16 cellular contexts compared by ENCODE assay signal in the genomic region with DNA sequence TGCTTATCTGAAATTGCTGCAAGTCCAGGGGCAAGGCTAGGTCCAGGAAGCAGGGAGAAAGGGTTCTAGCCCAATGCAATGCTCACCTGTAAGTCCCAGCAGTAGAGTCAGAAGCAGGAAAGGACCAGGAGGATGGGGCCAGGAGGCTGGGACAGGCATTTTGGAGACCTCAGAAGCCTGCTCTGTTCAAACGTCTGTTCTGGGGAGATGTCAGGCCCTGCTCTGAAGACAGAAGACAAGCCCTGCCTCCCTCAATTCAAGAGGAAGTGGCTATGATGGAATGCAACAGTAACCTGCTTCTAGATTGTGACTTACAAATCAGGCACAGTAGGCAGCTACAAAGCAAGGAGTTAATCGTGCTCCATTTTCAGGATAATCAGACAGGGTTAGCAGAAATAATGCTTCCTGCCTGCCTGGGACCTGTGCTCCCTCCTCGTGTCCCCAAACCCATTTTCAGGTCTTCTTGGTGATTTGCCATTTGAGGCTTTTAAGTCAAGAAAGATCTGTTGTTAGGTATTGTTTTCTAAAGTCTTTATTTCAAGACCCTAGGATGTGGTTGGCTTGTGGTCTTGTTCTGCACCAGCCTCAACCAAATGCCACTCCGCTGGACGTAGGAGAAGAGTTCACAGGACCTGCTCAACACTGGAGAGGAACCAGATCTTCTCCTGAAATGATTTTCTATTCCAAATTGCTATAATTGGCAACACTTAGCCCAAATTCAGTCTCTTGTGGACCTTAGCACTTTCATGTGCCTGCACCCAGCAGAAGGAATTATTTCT. TPM values are rescaled to one million over a fixed set of nuclear protein-coding genes. Genes with fewer than 3 reads are reported as not detected.
DNase-seq lines count a peak whose midpoint lies in the region; ATAC-seq lines count a peak whose summit lies in the region.
"Had no signal": no experiment of that assay in that cellular context is flagged by ENCODE, and none has a peak within 500 bp of the region (broad histone marks: within the 10 kb centered on the region; RNA-seq: fewer than 3 reads in every experiment).

Gene SIRPG (minus strand): TSS at position 224 of the 779 bp plus-strand sequence. CDS start 65 bp downstream, at position 159.

- H3K36me3 Mint-ChIP-seq in T-helper 17 cell (ENCODE audit: low read depth), result peaks cover 2% of the 10 kb centered on the region

- ATAC-seq in T-helper 17 cell (peak; percentile 45), esophagus mucosa (peak; percentile 11), GM21423 (IDR thresholded peaks at IDR 0.05; ENCODE audit: unreplicated experiment) (no peak), GM19324 (IDR thresholded peaks at IDR 0.05; ENCODE audit: low FRiP score, unreplicated experiment) (no peak), GM19351 (IDR thresholded peaks at IDR 0.05; ENCODE audit: unreplicated experiment) (no peak)
- ATAC-seq: GM23338 had no signal

- peaks cover 71% of the 10 kb centered on the region for H3K4me1 Mint-ChIP-seq in T-helper 17 cell
- H3K4me1 Mint-ChIP-seq: GM23338 had no signal

- H3K27me3 Mint-ChIP-seq in T-helper 17 cell, result no peaks in the 10 kb centered on the region

- H3K4me3 Mint-ChIP-seq in T-helper 17 cell, result peak within 1 kb of the TSS; percentile 96
- H3K4me3 Mint-ChIP-seq: GM23338 had no signal

- H3K27ac Mint-ChIP-seq in T-helper 17 cell, result peak within 1 kb of the TSS; percentile 95
- H3K27ac Mint-ChIP-seq: GM23338 had no signal

- H3K9me3 ChIP-seq in T-helper 17 cell (ENCODE audit: control insufficient read depth, low read length, poor library complexity, severe bottlenecking), result no peaks in the 10 kb centered on the region
- H3K9me3 ChIP-seq: prostate gland had no signal

- DNase-seq in stimulated activated CD4-positive, alpha-beta T cell treated with anti-CD3 and anti-CD28 coated beads, Interleukin-15, amount 100 ng/mL, for 24 hours, result peak; percentile 38
- no peak for DNase-seq in stimulated activated CD4-positive, alpha-beta T cell treated with anti-CD3 and anti-CD28 coated beads, Interleukin-12 subunit alpha, Interleukin-12 subunit beta, amount 100 ng/mL, for 4 hours
- no peak for DNase-seq in T-helper 17 cell
- no peak for DNase-seq in dermis blood vessel endothelial cell
- DNase-seq: effector CD8-positive, alpha-beta T cell; EL; PC-9; stimulated activated CD4-positive, alpha-beta T cell treated with anti-CD3 and anti-CD28 coated beads, Interleukin-2, amount 100 ng/mL, for 48 hours; stimulated activated naive CD4-positive, alpha-beta T cell treated with Interleukin-2 at 50 U/mL for 16 hours had no signal

RNA-seq across cellular contexts. Expression of gene SIRPG, which starts in this region (rescaled TPM):
- total RNA-seq in T-helper 17 cell, result 10 to 100 TPM; 45.3 to 47.5 TPM
- total RNA-seq in esophagus mucosa, result 0.60 TPM
- total RNA-seq in dermis blood vessel endothelial cell, result not detected in 2 replicates
- total RNA-seq: frontal cortex, GM23338 had no signal

Comparison
In these comparisons a context has a peak if more than half of its experiments do, and no peak if none do; other contexts are left out.
1. RNA of gene SIRPG (total RNA-seq): 45.3 to 47.5 TPM in T-helper 17 cell; 0.60 TPM in esophagus mucosa (single experiment) and not detected in dermis blood vessel endothelial cell; every median in the first group is over 10 times any median in the second.
2. Peak in ATAC-seq in esophagus mucosa; RNA of the gene not detected or under 1 TPM.